22 cellular contexts compared by ENCODE assay signal in the genomic region with DNA sequence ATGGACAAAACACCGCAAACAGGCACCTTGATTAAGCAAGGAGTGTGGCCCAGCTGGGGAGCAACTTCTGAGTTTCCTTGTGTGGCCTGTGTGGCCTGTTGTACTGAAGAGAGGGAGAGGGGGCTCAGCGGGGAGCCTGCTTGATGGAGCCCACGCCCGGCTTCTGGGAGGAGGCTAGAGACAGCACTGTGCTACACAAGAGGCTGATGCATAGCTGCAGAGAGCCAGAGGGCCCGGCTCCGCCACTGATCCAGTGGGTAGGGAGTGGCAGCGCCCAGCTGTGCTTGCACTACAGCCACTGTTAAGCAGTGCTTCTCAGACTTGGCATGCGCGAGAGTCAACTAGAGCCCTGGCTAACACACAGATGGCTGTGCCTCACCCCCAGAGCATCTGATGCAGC. TPM values are rescaled to one million over a fixed set of nuclear protein-coding genes. Genes with fewer than 3 reads are reported as not detected.
A peak's percentile ranks its signal among the peaks of the same experiment; 100 is the strongest.
DNase-seq lines count a peak whose midpoint lies in the region; ATAC-seq, FAIRE-seq and TF ChIP-seq lines count a peak whose summit lies in the region.
"Had no signal": no experiment of that assay in that cellular context is flagged by ENCODE, and none has a peak within 500 bp of the region (broad histone marks: within the 10 kb centered on the region; RNA-seq: fewer than 3 reads in every experiment).

No MANE protein-coding gene starts in this region.

- no peak overlapping the region for H3K14ac ChIP-seq in neuronal stem cell (ENCODE audit: low read length)

- TF ChIP-seq POLR2A in ovary (IDR thresholded peaks at IDR 0.05) = no peak

- DNase-seq in right cardiac atrium (peak in 2 of 3 donors; percentile 9 to 48), left ventricle myocardium superior (no peak), bronchial epithelial cell (ENCODE audit: low read depth) (no peak), neuronal stem cell (ENCODE audit: low spot score) (no peak), small intestine (no peak), DMS 273 treated with DMSO at 0.1 percent for 48 hours (lab: John Stamatoyannopoulos, UW) (no peak), ovary (no peak)
- no peak for DNase-seq in stimulated activated naive B cell treated with anti-CD40 and anti-IgM and Interleukin-4, amounts not matched to agents 10 μg/mL and 1 μg/mL and 100 μg/mL, for 72 hours
- DNase-seq: ACHN; activated CD4-positive, alpha-beta T cell treated with anti-CD3 and anti-CD28 coated beads, Interleukin-2, amount 50 U/mL, for 4 hours; activated naive CD4-positive, alpha-beta T cell; cerebellar nuclear complex; effector memory CD8-positive, alpha-beta T cell; esophagus squamous epithelium; left lung; NCI-H1105; nephron progenitor cell; PC-3; T-helper 17 cell had no signal

- WGBS in right cardiac atrium = 94% methylated on average over 9 of the region's 9 CpGs
- WGBS in neuronal stem cell (ENCODE audit: extremely low coverage in 2 of 2, insufficient read length in 2 of 2, insufficient replicate concordance in 1 of 2), 2 donors = no CpG with 5 or more reads among the region's 9 CpGs
- 83 to 97% (median 88%) methylated on average over 9 of the region's 9 CpGs for WGBS in small intestine, 3 donors
- 85 to 90% (median 89%) methylated on average over 9 of the region's 9 CpGs for WGBS in ovary, 3 donors

- no peaks in the 10 kb centered on the region for H3K4me1 Mint-ChIP-seq in stimulated activated naive B cell treated with anti-CD40 and anti-IgM and Interleukin-4, amounts not matched to agents 10 μg/mL and 1 μg/mL and 100 μg/mL, for 72 hours

- no peak overlapping the region for H3K4me3 Mint-ChIP-seq in stimulated activated naive B cell treated with anti-CD40 and anti-IgM and Interleukin-4, amounts not matched to agents 10 μg/mL and 1 μg/mL and 100 μg/mL, for 72 hours
- H3K4me3 Mint-ChIP-seq: effector memory CD8-positive, alpha-beta T cell; nephron progenitor cell; T-helper 17 cell had no signal

- H3K36me3 ChIP-seq in bronchial epithelial cell (ENCODE audit: control insufficient read depth, insufficient read depth, low read length) (peaks cover 4% of the 10 kb centered on the region), neuronal stem cell (replicated peaks in 1 of 2; ENCODE audit: control insufficient read depth in 2 of 2, insufficient read depth in 2 of 2, low read length in 2 of 2) (no peaks in the 10 kb centered on the region), small intestine (ENCODE audit: control insufficient read depth in 2 of 2, insufficient read depth in 2 of 2, low read length in 2 of 2) (no peaks in the 10 kb centered on the region), ovary (no peaks in the 10 kb centered on the region)

- peak overlapping the region; percentile 6 for H2BK5ac ChIP-seq in neuronal stem cell (ENCODE audit: low read length)

- no peaks in the 10 kb centered on the region for H3K79me1 ChIP-seq in neuronal stem cell (ENCODE audit: low read depth, low read length)

- H3K4me3 ChIP-seq in right cardiac atrium (ENCODE audit: low read length) = no peak overlapping the region
- no peak overlapping the region for H3K4me3 ChIP-seq in bronchial epithelial cell (ENCODE audit: low read depth, low read length)
- H3K4me3 ChIP-seq in neuronal stem cell (ENCODE audit: low read length in 2 of 2) = no peak overlapping the region
- no peak overlapping the region for H3K4me3 ChIP-seq in small intestine (ENCODE audit: low read depth in 1 of 2, low read length in 2 of 2)
- no peak overlapping the region for H3K4me3 ChIP-seq in ovary
- H3K4me3 ChIP-seq: esophagus squamous epithelium, left lung, SJSA1 had no signal

- ATAC-seq in right cardiac atrium (no peak), left ventricle myocardium superior (no peak)
- no peak for ATAC-seq in stimulated activated naive B cell treated with anti-CD40 and anti-IgM and Interleukin-4, amounts not matched to agents 10 μg/mL and 1 μg/mL and 100 μg/mL, for 72 hours (replicated peaks)
- ATAC-seq: effector memory CD8-positive, alpha-beta T cell; left lung; PC-3; T-helper 17 cell had no signal

- peaks cover 20% of the 10 kb centered on the region for H3K4me1 ChIP-seq in right cardiac atrium (ENCODE audit: control insufficient read depth, insufficient read depth, low read length)
- H3K4me1 ChIP-seq in neuronal stem cell (ENCODE audit: control insufficient read depth in 2 of 2, insufficient read depth in 1 of 2, low read depth in 1 of 2, low read length in 2 of 2) = peaks cover 7 to 11% of the 10 kb centered on the region in 2 donors
- peaks cover 5 to 9% of the 10 kb centered on the region in 2 donors for H3K4me1 ChIP-seq in small intestine (ENCODE audit: control insufficient read depth in 2 of 2, insufficient read depth in 1 of 2, low read depth in 1 of 2, low read length in 1 of 2)
- H3K4me1 ChIP-seq in ovary (ENCODE audit: insufficient read depth) = peaks cover 4% of the 10 kb centered on the region

- H4K91ac ChIP-seq in neuronal stem cell (ENCODE audit: low read depth, low read length, poor library complexity) = no peak overlapping the region

- no peak overlapping the region for H2BK12ac ChIP-seq in neuronal stem cell (ENCODE audit: low read length)

- no peak overlapping the region for H3K4me2 ChIP-seq in neuronal stem cell (ENCODE audit: insufficient read depth, low read length, poor library complexity, severe bottlenecking)

- H3K27me3 ChIP-seq in right cardiac atrium (ENCODE audit: control insufficient read depth, insufficient read depth) (no peaks in the 10 kb centered on the region), bronchial epithelial cell (ENCODE audit: control insufficient read depth, insufficient read depth, low read length) (no peaks in the 10 kb centered on the region), neuronal stem cell (ENCODE audit: control insufficient read depth in 3 of 3, insufficient read depth in 3 of 3, low read depth in 1 of 3, low read length in 3 of 3) (peaks cover 0 to 89% (median 0%) of the 10 kb centered on the region in 3 experiments), small intestine (ENCODE audit: control insufficient read depth in 2 of 2, insufficient read depth in 2 of 2, low read length in 2 of 2) (no peaks in the 10 kb centered on the region), ovary (no peaks in the 10 kb centered on the region)
- H3K27me3 ChIP-seq: esophagus squamous epithelium, left lung, SJSA1 had no signal

- no peaks in the 10 kb centered on the region for H3K27me3 Mint-ChIP-seq in stimulated activated naive B cell treated with anti-CD40 and anti-IgM and Interleukin-4, amounts not matched to agents 10 μg/mL and 1 μg/mL and 100 μg/mL, for 72 hours

- no peak overlapping the region for H2BK15ac ChIP-seq in neuronal stem cell (ENCODE audit: low read length)

- H2AFZ ChIP-seq in neuronal stem cell (ENCODE audit: low read length) = no peak overlapping the region

- no peaks in the 10 kb centered on the region for H3K9me3 ChIP-seq in right cardiac atrium (ENCODE audit: control insufficient read depth, low read length)
- no peaks in the 10 kb centered on the region for H3K9me3 ChIP-seq in neuronal stem cell (replicated peaks in 1 of 2; ENCODE audit: control insufficient read depth in 2 of 2, insufficient read depth in 1 of 2, low read depth in 1 of 2, low read length in 2 of 2)
- no peaks in the 10 kb centered on the region for H3K9me3 ChIP-seq in small intestine (ENCODE audit: control insufficient read depth, low read depth)
- H3K9me3 ChIP-seq in ovary = no peaks in the 10 kb centered on the region
- H3K9me3 ChIP-seq: esophagus squamous epithelium, left lung, SJSA1 had no signal

- H3K9me3 Mint-ChIP-seq in stimulated activated naive B cell treated with anti-CD40 and anti-IgM and Interleukin-4, amounts not matched to agents 10 μg/mL and 1 μg/mL and 100 μg/mL, for 72 hours = no peaks in the 10 kb centered on the region
- H3K9me3 Mint-ChIP-seq: effector memory CD8-positive, alpha-beta T cell; nephron progenitor cell had no signal

- H3K27ac ChIP-seq in right cardiac atrium (ENCODE audit: low read length) (no peak overlapping the region), neuronal stem cell (replicated peaks; ENCODE audit: low read length) (no peak overlapping the region), small intestine (ENCODE audit: low read depth in 1 of 2, low read length in 1 of 2) (no peak overlapping the region), ovary (no peak overlapping the region)
- H3K27ac ChIP-seq: SJSA1 had no signal

- TF ChIP-seq CTCF in bronchial epithelial cell (IDR thresholded peaks at IDR 0.05; ENCODE audit: insufficient read depth, low read length, severe bottlenecking) (no peak), ovary (IDR thresholded peaks at IDR 0.05) (no peak)

- H3K18ac ChIP-seq in neuronal stem cell (ENCODE audit: low read length) = peak overlapping the region; percentile 50

- no peak overlapping the region for H3K9ac ChIP-seq in neuronal stem cell (ENCODE audit: low read depth, low read length, poor library complexity)

- no peak for TF ChIP-seq EP300 in ovary (IDR thresholded peaks at IDR 0.05)

- H3K23ac ChIP-seq in neuronal stem cell (ENCODE audit: low read depth, low read length, poor library complexity) = no peak overlapping the region

- H2AK5ac ChIP-seq in neuronal stem cell (ENCODE audit: low read depth, low read length) = peak overlapping the region; percentile 3

- no peak overlapping the region for H2BK120ac ChIP-seq in neuronal stem cell (ENCODE audit: low read depth, low read length)

- no peak overlapping the region for H4K8ac ChIP-seq in neuronal stem cell (ENCODE audit: low read depth, low read length)

- peaks cover 0 to 3% of the 10 kb centered on the region in 2 donors for H3K36me3 Mint-ChIP-seq in stimulated activated naive B cell treated with anti-CD40 and anti-IgM and Interleukin-4, amounts not matched to agents 10 μg/mL and 1 μg/mL and 100 μg/mL, for 72 hours

- no peak overlapping the region for H3K27ac Mint-ChIP-seq in stimulated activated naive B cell treated with anti-CD40 and anti-IgM and Interleukin-4, amounts not matched to agents 10 μg/mL and 1 μg/mL and 100 μg/mL, for 72 hours
- H3K27ac Mint-ChIP-seq: effector memory CD8-positive, alpha-beta T cell; progenitor cell of endocrine pancreas; T-helper 17 cell had no signal

- H3K4ac ChIP-seq in neuronal stem cell (ENCODE audit: low read length) = no peak overlapping the region

- intact Hi-C loops in right cardiac atrium (cut with DNase I) = no loop called here
- intact Hi-C loops in left ventricle myocardium superior (cut with micrococcal nuclease) = no loop called here
- intact Hi-C loops in ovary (cut with DNase I) = no loop called here

- peak; percentile 47 for FAIRE-seq in bronchial epithelial cell (lab: Jason Lieb, UNC)
- no peak for FAIRE-seq in small intestine (lab: Jason Lieb, UNC)

RNA-seq across cellular contexts. Expression of a gene that starts 19.0 kb away (rescaled TPM):
- total RNA-seq in right cardiac atrium (10 to 100 TPM in 2 of 4 donors, 1 to 10 TPM in 2; 8.0 to 11.9 (median 10.1) TPM), left ventricle myocardium superior (8.8 TPM), bronchial epithelial cell (0.51 and 1.3 TPM in 2 replicates), ovary (1 to 10 TPM; 2.9 to 7.4 (median 6.7) TPM)
- polyA plus RNA-seq in right cardiac atrium (8.0 TPM), small intestine (1 to 10 TPM in 2 of 3 donors, under 1 TPM in 1; 0.67 to 8.9 (median 3.2) TPM), ovary (1 to 10 TPM in 1 of 2 donors, under 1 TPM in 1; 0.90 to 5.0 TPM)
- polyA plus RNA-seq in neuronal stem cell (2013, experiment 1 of 2) = 1.1 TPM
- 1.1 TPM for polyA plus RNA-seq in neuronal stem cell (2013, experiment 2 of 2)
- total RNA-seq: G401, SJSA1 had no signal

RNA-seq across cellular contexts. Expression of a gene that starts 32.9 kb away (rescaled TPM):
- total RNA-seq in right cardiac atrium (10 to 100 TPM; 14.8 to 22.2 (median 17.5) TPM), left ventricle myocardium superior (22.4 TPM), bronchial epithelial cell (28.0 and 40.5 TPM in 2 replicates), ovary (10 to 100 TPM; 23.6 to 54.8 (median 38.7) TPM)
- polyA plus RNA-seq in right cardiac atrium (19.9 TPM), small intestine (10 to 100 TPM; 18.6 to 37.5 (median 26.8) TPM), ovary (10 to 100 TPM in 1 of 2 donors, 1 to 10 TPM in 1; 7.6 to 37.2 TPM)
- polyA plus RNA-seq in neuronal stem cell (2013, experiment 1 of 2) = 22.9 TPM
- 24.4 TPM for polyA plus RNA-seq in neuronal stem cell (2013, experiment 2 of 2)

RNA-seq across cellular contexts. Expression of a gene that starts 34.4 kb away (rescaled TPM):
- total RNA-seq in right cardiac atrium (10 to 100 TPM; 27.6 to 44.2 (median 40.2) TPM), left ventricle myocardium superior (50.0 TPM), bronchial epithelial cell (20.3 and 46.6 TPM in 2 replicates), ovary (10 to 100 TPM in 6 of 7 donors, 1 to 10 TPM in 1; 5.1 to 31.4 (median 21.8) TPM)
- polyA plus RNA-seq in right cardiac atrium (40.2 TPM), small intestine (10 to 100 TPM in 2 of 3 donors, 1 to 10 TPM in 1; 7.6 to 51.6 (median 14.3) TPM), ovary (10 to 100 TPM in 1 of 2 donors, 1 to 10 TPM in 1; 3.2 to 14.8 TPM)
- polyA plus RNA-seq in neuronal stem cell (2013, experiment 1 of 2) = 123 TPM
- 121 TPM for polyA plus RNA-seq in neuronal stem cell (2013, experiment 2 of 2)

Comparison
In these comparisons a context has a peak if more than half of its experiments do, and no peak if none do; other contexts are left out.
1. DNase-seq: peak in right cardiac atrium (2 of 3); none in left ventricle myocardium superior (single experiment), bronchial epithelial cell (single experiment), neuronal stem cell (single experiment), small intestine (single experiment), DMS 273 treated with DMSO at 0.1 percent for 48 hours (single experiment), stimulated activated naive B cell treated with anti-CD40 and anti-IgM and Interleukin-4, amounts not matched to agents 10 μg/mL and 1 μg/mL and 100 μg/mL, for 72 hours (single experiment) and ovary (0 of 5).